Comparison of ENCODE assay signal across 20 cellular contexts in genomic region chr15:67747949-67748348, GRCh38.
"Had no signal": no experiment of that assay in that cellular context is flagged by ENCODE, and none has a peak within 500 bp of the region (broad histone marks: within the 10 kb centered on the region; RNA-seq: fewer than 3 reads in every experiment).

No MANE protein-coding gene starts in this region.

- FAIRE-seq: RCC 7860 had no signal

- H3K27ac ChIP-seq: SJSA1 had no signal

- H3K9me3 ChIP-seq: SJSA1, SK-N-SH had no signal

- H3K36me3 ChIP-seq: SJSA1 had no signal

- DNase-seq: KBM-7, MV-4-11, NCI-H1048, NCI-H1105, NCI-H1436 treated with DMSO at 0.1 percent for 48 hours, NCI-H1694, NCI-H1930, NCI-H2081, NCI-H2107, NCI-H2227 treated with DMSO at 0.1 percent for 48 hours, NCI-H524, NCI-H526 treated with DMSO at 0.1 percent for 48 hours, NCI-H774, Right ventricle myocardium superior, RPMI8226, SIG-M5, SK-N-SH, SW 1271 had no signal

- H3K4me2 ChIP-seq: SK-N-SH had no signal

- H3K4me3 ChIP-seq: SJSA1 had no signal

- H3K27me3 ChIP-seq: SJSA1 had no signal

- H3K9ac ChIP-seq: SK-N-SH had no signal

- H3K4me1 ChIP-seq: SJSA1 had no signal
